Comparison of ENCODE assay signal across 21 cellular contexts in the genomic region with DNA sequence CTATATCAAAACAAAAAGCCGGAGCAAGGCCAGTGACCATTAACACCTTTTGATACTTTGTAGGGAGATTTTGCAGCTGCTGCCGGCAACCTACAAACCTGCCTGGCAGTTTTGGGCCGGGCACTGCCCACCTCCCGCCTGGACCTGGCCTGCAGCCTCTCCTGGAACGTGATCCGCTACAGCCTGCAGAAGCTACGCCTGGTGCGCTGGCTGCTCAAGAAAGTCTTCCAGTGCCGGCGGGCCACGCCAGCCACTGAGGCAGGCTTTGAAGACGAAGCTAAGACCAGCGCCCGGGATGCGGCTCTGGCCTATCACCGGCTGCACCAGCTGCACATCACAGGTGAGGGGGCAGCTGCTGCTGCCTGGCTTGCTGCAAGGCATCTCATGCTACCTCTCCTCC. TPM values are rescaled to one million over a fixed set of nuclear protein-coding genes. Genes with fewer than 3 reads are reported as not detected.
DNase-seq lines count a peak whose midpoint lies in the region; ATAC-seq, FAIRE-seq and TF ChIP-seq lines count a peak whose summit lies in the region.
"Had no signal": no experiment of that assay in that cellular context is flagged by ENCODE, and none has a peak within 500 bp of the region (broad histone marks: within the 10 kb centered on the region; RNA-seq: fewer than 3 reads in every experiment).

No MANE protein-coding gene starts in this region.

- peaks cover 4% of the 10 kb centered on the region for H3K9me1 ChIP-seq in K562 (ENCODE audit: control insufficient read depth, insufficient read depth, low read length)

- no peak for TF ChIP-seq CTCF in K562 (IDR thresholded peaks at IDR 0.05 in 2 of 3, conservative IDR thresholded peaks at IDR 0.05 in 1 of 3; ENCODE audit: insufficient read depth in 2 of 3, low read depth in 1 of 3, low read length in 3 of 3)
- TF ChIP-seq CTCF in gastrocnemius medialis (IDR thresholded peaks at IDR 0.05 in 4 of 5, conservative IDR thresholded peaks at IDR 0.05 in 1 of 5) = no peak
- TF ChIP-seq CTCF in omental fat pad (IDR thresholded peaks at IDR 0.05) = no peak
- no peak for TF ChIP-seq CTCF in hepatocyte (IDR thresholded peaks at IDR 0.05; ENCODE audit: poor library complexity)

- H3K79me2 ChIP-seq in K562 (ENCODE audit: control insufficient read depth, insufficient read depth, low read length) (no peaks in the 10 kb centered on the region), hepatocyte (peaks cover 12% of the 10 kb centered on the region)

- H3K36me3 ChIP-seq in K562 (ENCODE audit: control insufficient read depth, insufficient read depth, low read length) (peaks cover 97% of the 10 kb centered on the region), gastrocnemius medialis (peaks cover 2 to 60% of the 10 kb centered on the region in 2 donors), hepatocyte (replicated peaks; ENCODE audit: insufficient read depth, low read depth) (no peaks in the 10 kb centered on the region)

- ATAC-seq in K562 (no peak), gastrocnemius medialis (peak; percentile 42 to 67), omental fat pad (ENCODE audit: low FRiP score) (no peak)
- ATAC-seq: GM12878 had no signal

- CTCF ChIA-PET in K562 (lab: Yijun Ruan, JAX; ENCODE audit: low intra/inter-chr PET ratio) = interaction anchor here (0.7 kb wide), 1 partner anchor 336 kb away, joined by 3 read pairs; the partner anchor contains the start of gene POLR3H

- no peaks in the 10 kb centered on the region for H3K27me3 ChIP-seq in K562 (ENCODE audit: control insufficient read depth in 2 of 2, insufficient read depth in 2 of 2, low read length in 2 of 2)
- no peaks in the 10 kb centered on the region for H3K27me3 ChIP-seq in gastrocnemius medialis
- H3K27me3 ChIP-seq in hepatocyte = no peaks in the 10 kb centered on the region

- no peak for TF ChIP-seq EP300 in K562 (IDR thresholded peaks at IDR 0.05; ENCODE audit: low read length)

- no peaks in the 10 kb centered on the region for H3K9me2 ChIP-seq in hepatocyte (replicated peaks; ENCODE audit: insufficient read depth)

- BruUV-seq in K562 (replicated peaks; lab: Mats Ljungman, UMichigan) = no TSS peak

- H2AFZ ChIP-seq in K562 (ENCODE audit: low read depth, low read length) (no peak overlapping the region), hepatocyte (no peak overlapping the region)

- no peak for FAIRE-seq in K562 (lab: Jason Lieb, UNC)
- FAIRE-seq: GM12878, H54 had no signal

- H3K4me2 ChIP-seq in K562 (ENCODE audit: insufficient read depth, low read length) = no peak overlapping the region
- H3K4me2 ChIP-seq in hepatocyte = no peak overlapping the region

- H3K9ac ChIP-seq in K562 (ENCODE audit: insufficient read depth in 1 of 2, low read depth in 2 of 2, low read length in 2 of 2) = peak overlapping the region in 1 of 2 experiments; percentile 7; a peak in 1 of 4 replicates

- WGBS in K562 (ENCODE audit: insufficient coverage, low coverage, missing lambda C conversion rate) = 93% methylated on average over 13 of the region's 16 CpGs
- WGBS in hepatocyte (ENCODE audit: low lambda C conversion rate, missing lambda C conversion rate) = 97% methylated on average over 16 of the region's 16 CpGs

- TF ChIP-seq POLR2A in K562 (conservative IDR thresholded peaks at IDR 0.05) (no peak), gastrocnemius medialis (IDR thresholded peaks at IDR 0.05) (no peak)

- POLR2A ChIA-PET in K562 (lab: Yijun Ruan, JAX) = interaction anchor here (1.2 to 1.5 kb wide), 3 partner anchors 9 to 21 kb away, joined by 4 read pairs; no protein-coding TSS in a partner anchor

- intact Hi-C loops in K562 (cut with micrococcal nuclease) = no loop called here
- intact Hi-C loops in gastrocnemius medialis (cut with DNase I; ENCODE audit: low total_unique reads) = no loop called here

- TF ChIP-seq RAD21 in K562 (CRISPR knock-in tag; conservative IDR thresholded peaks at IDR 0.05 in 1 of 2, IDR thresholded peaks at IDR 0.05 in 1 of 2) = no peak

- in situ Hi-C loops in G401 (cut with HindIII; ENCODE audit: low sequenced_read_pairs) (loop anchor here (10.0 to 25.0 kb wide), 2 partner anchors 143 to 234 kb away; no protein-coding TSS in a partner anchor), K562 (cut with MboI) (no loop called here), gastrocnemius medialis (cut with MboI; ENCODE audit: low sequenced_read_pairs in 4 of 4) (no loop called here)

- peaks cover 2% of the 10 kb centered on the region; the same call in 1 of the 2 replicates for H4K20me1 ChIP-seq in K562 (replicated peaks; ENCODE audit: control insufficient read depth, insufficient read depth, low read length)
- peaks cover 8% of the 10 kb centered on the region for H4K20me1 ChIP-seq in hepatocyte (ENCODE audit: insufficient read depth, poor library complexity, severe bottlenecking)

- no peaks in the 10 kb centered on the region for H3K4me1 ChIP-seq in K562 (replicated peaks in 1 of 2; ENCODE audit: control insufficient read depth in 2 of 2, insufficient read depth in 2 of 2, low read length in 2 of 2)
- H3K4me1 ChIP-seq in gastrocnemius medialis = peaks cover 10 to 15% of the 10 kb centered on the region in 2 donors
- peaks cover 8% of the 10 kb centered on the region for H3K4me1 ChIP-seq in hepatocyte (ENCODE audit: insufficient read depth)
- H3K4me1 ChIP-seq: HAP-1 had no signal

- DNase-seq in G401 (ENCODE audit: low spot score) (peak; percentile 67), K562 (ENCODE audit: extremely low read depth in 1 of 4, low spot score in 3 of 4) (no peak), left kidney (ENCODE audit: low read depth, low spot score) (peak; percentile 31), gastrocnemius medialis (peak in 1 of 2 donors; percentile 47), UCSD-AML1 (lab: John Stamatoyannopoulos, UW; ENCODE audit: unreplicated experiment) (no peak), omental fat pad (ENCODE audit: low spot score) (no peak), hepatocyte (ENCODE audit: low spot score) (no peak), globus pallidus (ENCODE audit: low spot score) (no peak)
- DNase-seq: Calu3; CD4-positive, alpha-beta memory T cell; COR-L47; DMS53; DMS79 treated with DMSO at 0.1 percent for 48 hours; GDM1; GOT3; HFFc6 had no signal

- H3K27ac ChIP-seq in K562 (ENCODE audit: extremely low read depth, low read depth, low read length) (no peak overlapping the region), gastrocnemius medialis (peak overlapping the region in 1 of 4 donors; percentile 2), hepatocyte (no peak overlapping the region)

- H3K9me3 ChIP-seq in K562 (replicated peaks; ENCODE audit: control insufficient read depth, insufficient read depth, low read depth, low read length) = no peaks in the 10 kb centered on the region
- no peaks in the 10 kb centered on the region for H3K9me3 ChIP-seq in gastrocnemius medialis
- no peaks in the 10 kb centered on the region for H3K9me3 ChIP-seq in hepatocyte (ENCODE audit: low read depth)
- H3K9me3 ChIP-seq: HAP-1 had no signal

- H3K4me3 ChIP-seq in K562 (no peak overlapping the region), gastrocnemius medialis (no peak overlapping the region), hepatocyte (no peak overlapping the region)
- H3K4me3 ChIP-seq: GM12878, HAP-1 had no signal

RNA-seq across cellular contexts. Expression of gene SHISA8, which starts 34.2 kb away (rescaled TPM):
- total RNA-seq in G401 (2014; rRNA removed; shearing (Covaris generic)) = 0.78 and 5.5 TPM in 2 replicates
- 0.70 and 1.5 TPM in 2 replicates for total RNA-seq in K562 (2011; cell fraction: chromatin; rRNA removed; ENCODE audit: low replicate concordance)
- total RNA-seq in K562 (2011; cell fraction: nucleolus; rRNA removed) = 2.4 and 5.5 TPM in 2 replicates
- 1.5 and 2.1 TPM in 2 replicates for total RNA-seq in K562 (2011; cell fraction: nucleoplasm; rRNA removed)
- total RNA-seq in K562 (2014; rRNA removed) (1.1 and 1.4 TPM in 2 replicates), K562 (2014; rRNA removed; fragmentation: Illumina TruSeq; extraction: Trizol) (not detected in 2 replicates), K562 (2015; rRNA removed; fragmentation: Illumina TruSeq; extraction: Trizol) (not detected in 2 replicates), K562 (2021) (2.2 TPM in 2 replicates), gastrocnemius medialis (not detected), omental fat pad (not detected), hepatocyte (not detected in 2 replicates)
- polyA plus RNA-seq in K562 (2011; rRNA removed) (0.08 and 0.15 TPM in 2 replicates), K562 (2014; fragmentation: Illumina TruSeq; extraction: Trizol) (not detected in 2 replicates), K562 (2014; fragmentation: Nextera tagmentation; extraction: Ambion mirVana) (under 1 TPM in 1 of 2 experiments, not detected in 1; 0.07 TPM), K562 (2014; rRNA removed) (0.50 and 3.3 TPM in 2 replicates), hepatocyte (0.33 TPM in 1 of 2 replicates, not detected in the other)
- polyA plus RNA-seq in K562 (2011; cell fraction: cytosol; rRNA removed) = 0.09 and 1.8 TPM in 2 replicates
- polyA plus RNA-seq in K562 (2011; cell fraction: nucleus; rRNA removed) = 2.7 and 8.7 TPM in 2 replicates
- polyA plus RNA-seq in K562 (2012) = 0.19 and 0.40 TPM in 2 replicates
- not detected in 2 replicates for polyA minus RNA-seq in K562 (2011; rRNA and poly(A)+ RNA removed)
- polyA minus RNA-seq in K562 (2011; cell fraction: cytosol; rRNA and poly(A)+ RNA removed) = not detected in 2 replicates
- 0.94 TPM in 1 of 2 replicates, not detected in the other for polyA minus RNA-seq in K562 (2011; cell fraction: nucleus; rRNA and poly(A)+ RNA removed)
- total RNA-seq: A172; Calu3; CD4-positive, alpha-beta memory T cell; HFFc6 had no signal
- polyA plus RNA-seq: BJ; CD4-positive, alpha-beta memory T cell had no signal

RNA-seq across cellular contexts. Expression of gene TNFRSF13C, which starts 46.0 kb away (rescaled TPM):
- total RNA-seq in G401 (2014; rRNA removed; shearing (Covaris generic)) = 0.03 and 0.12 TPM in 2 replicates
- 5.1 and 11.0 TPM in 2 replicates for total RNA-seq in K562 (2011; cell fraction: chromatin; rRNA removed; ENCODE audit: low replicate concordance)
- 5.2 and 5.8 TPM in 2 replicates for total RNA-seq in K562 (2011; cell fraction: nucleolus; rRNA removed)
- 6.7 and 7.9 TPM in 2 replicates for total RNA-seq in K562 (2011; cell fraction: nucleoplasm; rRNA removed)
- 0.50 and 0.69 TPM in 2 replicates for total RNA-seq in K562 (2014; rRNA removed)
- total RNA-seq in K562 (2014; rRNA removed; fragmentation: Illumina TruSeq; extraction: Trizol) = 0.44 and 0.48 TPM in 2 replicates
- 0.30 and 0.47 TPM in 2 replicates for total RNA-seq in K562 (2015; rRNA removed; fragmentation: Illumina TruSeq; extraction: Trizol)
- 1.5 and 1.9 TPM in 2 replicates for total RNA-seq in K562 (2021)
- 0.53 and 1.3 TPM in 2 replicates for polyA plus RNA-seq in K562 (2011; rRNA removed)
- polyA plus RNA-seq in K562 (2011; cell fraction: cytosol; rRNA removed) = 0.79 and 0.86 TPM in 2 replicates
- polyA plus RNA-seq in K562 (2011; cell fraction: nucleus; rRNA removed) = 4.2 and 4.7 TPM in 2 replicates
- polyA plus RNA-seq in K562 (2012) = 0.68 and 1.4 TPM in 2 replicates
- polyA plus RNA-seq in K562 (2014; fragmentation: Illumina TruSeq; extraction: Trizol) = 0.59 and 0.66 TPM in 2 replicates
- polyA plus RNA-seq in K562 (2014; fragmentation: Nextera tagmentation; extraction: Ambion mirVana) = under 1 TPM; 0.08 to 0.13 TPM
- 1.1 and 1.3 TPM in 2 replicates for polyA plus RNA-seq in K562 (2014; rRNA removed)
- 0.53 and 0.60 TPM in 2 replicates for polyA minus RNA-seq in K562 (2011; rRNA and poly(A)+ RNA removed)
- polyA minus RNA-seq in K562 (2011; cell fraction: cytosol; rRNA and poly(A)+ RNA removed) = 0.57 and 0.91 TPM in 2 replicates
- polyA minus RNA-seq in K562 (2011; cell fraction: nucleus; rRNA and poly(A)+ RNA removed) = 0.40 and 1.00 TPM in 2 replicates
- total RNA-seq in gastrocnemius medialis = not detected
- total RNA-seq in omental fat pad = under 1 TPM; 0.16 to 0.84 (median 0.22) TPM
- 0.07 and 0.12 TPM in 2 replicates for total RNA-seq in hepatocyte
- polyA plus RNA-seq in hepatocyte = 0.18 and 0.52 TPM in 2 replicates

RNA-seq across cellular contexts. Expression of gene SREBF2, which starts 47.7 kb away (rescaled TPM):
- 31.1 and 37.4 TPM in 2 replicates for total RNA-seq in G401 (2014; rRNA removed; shearing (Covaris generic))
- total RNA-seq in K562 (2011; cell fraction: chromatin; rRNA removed; ENCODE audit: low replicate concordance) = 399 and 583 TPM in 2 replicates
- 378 and 395 TPM in 2 replicates for total RNA-seq in K562 (2011; cell fraction: nucleolus; rRNA removed)
- 386 and 451 TPM in 2 replicates for total RNA-seq in K562 (2011; cell fraction: nucleoplasm; rRNA removed)
- total RNA-seq in K562 (2014; rRNA removed) (26.6 and 38.5 TPM in 2 replicates), K562 (2014; rRNA removed; fragmentation: Illumina TruSeq; extraction: Trizol) (26.9 and 27.2 TPM in 2 replicates), K562 (2015; rRNA removed; fragmentation: Illumina TruSeq; extraction: Trizol) (22.4 and 24.8 TPM in 2 replicates), K562 (2021) (73.9 and 84.2 TPM in 2 replicates), gastrocnemius medialis (10 to 100 TPM; 25.1 to 40.9 (median 36.1) TPM), omental fat pad (10 to 100 TPM; 26.3 to 63.5 (median 33.8) TPM), hepatocyte (109 and 114 TPM in 2 replicates)
- polyA plus RNA-seq in K562 (2011; rRNA removed) (55.3 and 89.8 TPM in 2 replicates), K562 (2014; fragmentation: Illumina TruSeq; extraction: Trizol) (64.5 and 74.3 TPM in 2 replicates), K562 (2014; fragmentation: Nextera tagmentation; extraction: Ambion mirVana) (1 to 10 TPM; 1.1 TPM), K562 (2014; rRNA removed) (62.8 and 63.9 TPM in 2 replicates), hepatocyte (96.3 and 113 TPM in 2 replicates)
- 94.7 and 107 TPM in 2 replicates for polyA plus RNA-seq in K562 (2011; cell fraction: cytosol; rRNA removed)
- 167 and 200 TPM in 2 replicates for polyA plus RNA-seq in K562 (2011; cell fraction: nucleus; rRNA removed)
- 57.0 and 119 TPM in 2 replicates for polyA plus RNA-seq in K562 (2012)
- polyA minus RNA-seq in K562 (2011; rRNA and poly(A)+ RNA removed) = 76.8 and 96.3 TPM in 2 replicates
- 59.7 and 96.8 TPM in 2 replicates for polyA minus RNA-seq in K562 (2011; cell fraction: cytosol; rRNA and poly(A)+ RNA removed)
- 55.1 and 75.6 TPM in 2 replicates for polyA minus RNA-seq in K562 (2011; cell fraction: nucleus; rRNA and poly(A)+ RNA removed)

Comparison
In these comparisons a context has a peak if more than half of its experiments do, and no peak if none do; other contexts are left out.
1. DNase-seq: peak in G401 (single experiment) and left kidney (single experiment); none in K562 (0 of 4), UCSD-AML1 (single experiment), omental fat pad (single experiment), hepatocyte (single experiment) and globus pallidus (single experiment).
2. ATAC-seq: peak in gastrocnemius medialis (2 of 2); none in K562 (single experiment) and omental fat pad (single experiment).